Comparison of ENCODE assay signal across 24 cellular contexts in genomic region chr20:61295726-61296628, GRCh38. TPM values are rescaled to one million over a fixed set of nuclear protein-coding genes. Genes with fewer than 3 reads are reported as not detected.
DNase-seq lines count a peak whose midpoint lies in the region; ATAC-seq, FAIRE-seq and TF ChIP-seq lines count a peak whose summit lies in the region.
"Had no signal": no experiment of that assay in that cellular context is flagged by ENCODE, and none has a peak within 500 bp of the region (broad histone marks: within the 10 kb centered on the region; RNA-seq: fewer than 3 reads in every experiment).

No MANE protein-coding gene starts in this region.

- H3K36me3 ChIP-seq in HEK293 (ENCODE audit: control insufficient read depth in 2 of 2, insufficient read depth in 1 of 2, low read length in 2 of 2) (no peaks in the 10 kb centered on the region), astrocyte (ENCODE audit: insufficient read depth, low read length) (no peaks in the 10 kb centered on the region)
- H3K36me3 ChIP-seq: ascending aorta, colonic mucosa, uterus had no signal

- peaks cover 9% of the 10 kb centered on the region for H4K20me1 ChIP-seq in astrocyte (ENCODE audit: insufficient read depth, low read length)

- H3K27ac ChIP-seq in HEK293 (ENCODE audit: extremely low read depth, low read depth, low read length) (no peak overlapping the region), astrocyte (ENCODE audit: low read depth, low read length) (no peak overlapping the region)
- H3K27ac ChIP-seq: ascending aorta, colonic mucosa, KMS-11, SK-N-MC, uterus had no signal

- H3K79me2 ChIP-seq in astrocyte (ENCODE audit: insufficient read depth, low read length), result peaks cover 8% of the 10 kb centered on the region

- H3K4me2 ChIP-seq in astrocyte (ENCODE audit: low read length), result peak overlapping the region; percentile 42
- H3K4me2 ChIP-seq: KMS-11 had no signal

- no peak overlapping the region for H3K4me3 ChIP-seq in HEK293 (ENCODE audit: low read depth, low read length)
- H3K4me3 ChIP-seq in astrocyte (ENCODE audit: insufficient read depth, low read depth, low read length), result no peak overlapping the region
- H3K4me3 ChIP-seq: ascending aorta, colonic mucosa, SK-N-MC, uterus had no signal

- H3K4me1 ChIP-seq in HEK293 (ENCODE audit: control insufficient read depth, insufficient read depth, low read length) (no peaks in the 10 kb centered on the region), astrocyte (ENCODE audit: insufficient read depth, low read length) (peaks cover 27% of the 10 kb centered on the region)
- H3K4me1 ChIP-seq: ascending aorta, colonic mucosa, uterus had no signal

- peaks cover 21% of the 10 kb centered on the region for H3K27me3 Mint-ChIP-seq in astrocyte (ENCODE audit: low read depth, unreplicated experiment)
- H3K27me3 Mint-ChIP-seq: activated B cell treated with CpG ODN at 0.5 μM for 24 hours; activated CD8-positive, alpha-beta T cell treated with anti-CD3 and anti-CD28 coated beads for 36 hours; activated naive CD4-positive, alpha-beta T cell treated with anti-CD3 and anti-CD28 coated beads, Interleukin-2, amount 10 ng/mL, durations not matched to agents 7 days and 5 days; activated T-cell treated with anti-CD3 and anti-CD28 coated beads, Interleukin-2, amount 50 U/mL, for 24 hours had no signal

- TF ChIP-seq CTCF in HEK293 (tag by site-specific recombination; IDR thresholded peaks at IDR 0.05) (no peak), astrocyte (IDR thresholded peaks at IDR 0.05; ENCODE audit: insufficient read depth, low read depth, low read length) (no peak)

- H3K27ac Mint-ChIP-seq in astrocyte (ENCODE audit: unreplicated experiment), result no peak overlapping the region
- H3K27ac Mint-ChIP-seq: activated B cell treated with CpG ODN at 0.5 μM for 24 hours; activated CD8-positive, alpha-beta T cell treated with anti-CD3 and anti-CD28 coated beads for 36 hours; activated naive CD4-positive, alpha-beta T cell treated with anti-CD3 and anti-CD28 coated beads, Interleukin-2, amount 10 ng/mL, durations not matched to agents 7 days and 5 days; activated T-cell treated with anti-CD3 and anti-CD28 coated beads, Interleukin-2, amount 50 U/mL, for 24 hours had no signal

- DNase-seq in A172 (ENCODE audit: low spot score) (peak; percentile 58), astrocyte (ENCODE audit: low read depth) (no peak), iris pigment epithelial cell (ENCODE audit: low read depth) (peak; percentile 18), inferior parietal cortex (ENCODE audit: extremely low spot score) (no peak)
- DNase-seq: activated B cell treated with CpG ODN at 0.5 μM for 24 hours; activated CD8-positive, alpha-beta T cell treated with anti-CD3 and anti-CD28 coated beads for 36 hours; activated naive CD4-positive, alpha-beta T cell treated with anti-CD3 and anti-CD28 coated beads, Interleukin-2, amount 10 ng/mL, durations not matched to agents 7 days and 5 days; activated T-cell treated with anti-CD3 and anti-CD28 coated beads, Interleukin-2, amount 50 U/mL, for 24 hours; colonic mucosa; hypothalamus; NCI-H1092; NCI-H2081 treated with DMSO at 0.1 percent for 48 hours; uterus had no signal

- H3K27me3 ChIP-seq in astrocyte (ENCODE audit: insufficient read depth, low read length), result no peaks in the 10 kb centered on the region
- H3K27me3 ChIP-seq: ascending aorta, colonic mucosa, uterus had no signal

- CTCF ChIA-PET in HEK293 (lab: Yijun Ruan, JAX), result no interaction called here

- H3K9ac ChIP-seq in astrocyte (ENCODE audit: low read length), result peak overlapping the region; percentile 21
- H3K9ac ChIP-seq: KMS-11 had no signal

- H3K9me3 ChIP-seq in HEK293 (ENCODE audit: control insufficient read depth, insufficient read depth, low read depth, low read length), result no peaks in the 10 kb centered on the region
- H3K9me3 ChIP-seq in astrocyte (ENCODE audit: insufficient read depth, low read depth, low read length), result no peaks in the 10 kb centered on the region
- H3K9me3 ChIP-seq: ascending aorta, colonic mucosa, uterus had no signal

- peaks cover 6% of the 10 kb centered on the region for H3K36me3 Mint-ChIP-seq in astrocyte (ENCODE audit: low read depth, unreplicated experiment)
- H3K36me3 Mint-ChIP-seq: activated naive CD4-positive, alpha-beta T cell treated with anti-CD3 and anti-CD28 coated beads, Interleukin-2, amount 10 ng/mL, durations not matched to agents 7 days and 5 days; CD14-positive monocyte had no signal

- no peak overlapping the region for H3K4me3 Mint-ChIP-seq in astrocyte (ENCODE audit: unreplicated experiment)
- H3K4me3 Mint-ChIP-seq: activated B cell treated with CpG ODN at 0.5 μM for 24 hours; activated CD8-positive, alpha-beta T cell treated with anti-CD3 and anti-CD28 coated beads for 36 hours; activated naive CD4-positive, alpha-beta T cell treated with anti-CD3 and anti-CD28 coated beads, Interleukin-2, amount 10 ng/mL, durations not matched to agents 7 days and 5 days; activated T-cell treated with anti-CD3 and anti-CD28 coated beads, Interleukin-2, amount 50 U/mL, for 24 hours; CD14-positive monocyte had no signal

- POLR2A ChIA-PET in HEK293 (lab: Yijun Ruan, JAX), result no interaction called here

- H3K9me3 Mint-ChIP-seq in astrocyte (ENCODE audit: unreplicated experiment), result peaks cover 4% of the 10 kb centered on the region
- H3K9me3 Mint-ChIP-seq: activated CD8-positive, alpha-beta T cell treated with anti-CD3 and anti-CD28 coated beads for 36 hours; activated T-cell treated with anti-CD3 and anti-CD28 coated beads, Interleukin-2, amount 50 U/mL, for 24 hours had no signal

- FAIRE-seq in astrocyte (lab: Jason Lieb, UNC), result no peak
- FAIRE-seq: endometrium, GM12891 had no signal

- no peak for ATAC-seq in HG02798 (IDR thresholded peaks at IDR 0.05; ENCODE audit: poor library complexity, unreplicated experiment)
- ATAC-seq in GM21447 (IDR thresholded peaks at IDR 0.05; ENCODE audit: unreplicated experiment), result no peak
- ATAC-seq in GM21526 (IDR thresholded peaks at IDR 0.05; ENCODE audit: low FRiP score, unreplicated experiment), result no peak
- ATAC-seq: activated CD8-positive, alpha-beta T cell treated with anti-CD3 and anti-CD28 coated beads for 36 hours had no signal

- H2AFZ ChIP-seq in astrocyte (ENCODE audit: low read depth, low read length), result peak overlapping the region; percentile 34

- peaks cover 16% of the 10 kb centered on the region for H3K4me1 Mint-ChIP-seq in astrocyte (ENCODE audit: low read depth, unreplicated experiment)
- H3K4me1 Mint-ChIP-seq: activated B cell treated with CpG ODN at 0.5 μM for 24 hours; activated naive CD4-positive, alpha-beta T cell treated with anti-CD3 and anti-CD28 coated beads, Interleukin-2, amount 10 ng/mL, durations not matched to agents 7 days and 5 days; CD14-positive monocyte had no signal

TF ChIP-seq in HEK293, 187 proteins besides CTCF, POLR2A, EP300 and RAD21:
- TF ChIP-seq ZSCAN4 (tag by site-specific recombination; IDR thresholded peaks at IDR 0.05), result peak; percentile 94
- TF ChIP-seq ZNF488 (tag by site-specific recombination; IDR thresholded peaks at IDR 0.05), result no peak
- peak; percentile 77 for TF ChIP-seq EGR2 (tag by site-specific recombination; IDR thresholded peaks at IDR 0.05; ENCODE audit: low read depth)
- no peak for TF ChIP-seq ZSCAN5A (tag by site-specific recombination; IDR thresholded peaks at IDR 0.05)
- peak; percentile 72 for TF ChIP-seq ZFHX2 (tag by site-specific recombination; conservative IDR thresholded peaks at IDR 0.05)
TF ChIP-seq in HEK293: peak in this region for 3.

RNA-seq across cellular contexts. Expression of gene CDH4, which starts 43.9 kb away (rescaled TPM):
- total RNA-seq in A172 (2014; rRNA removed; shearing (Covaris generic)), result 2.6 and 5.5 TPM in 2 replicates
- 3.2 and 3.5 TPM in 2 replicates for total RNA-seq in astrocyte
- total RNA-seq: activated B cell treated with CpG ODN at 0.5 μM for 24 hours, ascending aorta, OCI-LY7 had no signal

Comparison
In these comparisons a context has a peak if more than half of its experiments do, and no peak if none do; other contexts are left out.
1. DNase-seq: peak in A172 (single experiment) and iris pigment epithelial cell (single experiment); none in astrocyte (single experiment) and inferior parietal cortex (single experiment).